In genomic region chr22:43995057-43995685, GRCh38 we compare ENCODE assay signal across 10 cellular contexts. TPM values are rescaled to one million over a fixed set of nuclear protein-coding genes. Genes with fewer than 3 reads are reported as not detected.
A peak's percentile ranks its signal among the peaks of the same experiment; 100 is the strongest.
DNase-seq lines count a peak whose midpoint lies in the region; ATAC-seq lines count a peak whose summit lies in the region.
"Had no signal": no experiment of that assay in that cellular context is flagged by ENCODE, and none has a peak within 500 bp of the region (broad histone marks: within the 10 kb centered on the region; RNA-seq: fewer than 3 reads in every experiment).

No MANE protein-coding gene starts in this region.

- DNase-seq in stimulated activated naive CD8-positive, alpha-beta T cell treated with anti-CD3 and anti-CD28 coated beads, Interleukin-15, Interleukin-2, amounts not matched to agents 100 U/mL and 50 U/mL, for 24 hours = no peak
- no peak for DNase-seq in activated CD4-positive, alpha-beta memory T cell treated with anti-CD3 and anti-CD28 coated beads, Interleukin-2, amount 10 ng/mL, durations not matched to agents 7 days and 5 days
- DNase-seq in memory B cell (ENCODE audit: low spot score in 2 of 2) (no peak), NCI-H748 (lab: John Stamatoyannopoulos, UW; ENCODE audit: unreplicated experiment) (no peak), NCI-H1930 (lab: John Stamatoyannopoulos, UW) (no peak), NCI-H526 (lab: John Stamatoyannopoulos, UW) (no peak)
- DNase-seq: AML-193, DND-41, foreskin melanocyte had no signal

- H3K36me3 Mint-ChIP-seq in stimulated activated naive CD8-positive, alpha-beta T cell treated with anti-CD3 and anti-CD28 coated beads, Interleukin-15, Interleukin-2, amounts not matched to agents 100 ng/mL and 50 ng/mL, for 24 hours (ENCODE audit: low read depth) = peaks cover 51% of the 10 kb centered on the region
- H3K36me3 Mint-ChIP-seq in activated CD4-positive, alpha-beta memory T cell treated with anti-CD3 and anti-CD28 coated beads, Interleukin-2, amount 10 ng/mL, durations not matched to agents 7 days and 5 days (ENCODE audit: low read depth) = peaks cover 68% of the 10 kb centered on the region
- H3K36me3 Mint-ChIP-seq in memory B cell = peaks cover 18% of the 10 kb centered on the region

- POLR2A ChIA-PET in activated CD4-positive, alpha-beta memory T cell treated with anti-CD3 and anti-CD28 coated beads, Interleukin-2, amount 10 ng/mL, durations not matched to agents 7 days and 5 days (lab: Charles Lee) = interaction anchor here (0.9 to 2.3 kb wide), 5 partner anchors 29 to 186 kb away, joined by 3 to 8 read pairs (median 6); partner anchors contain the start of genes PARVB and SAMM50

- H3K27ac Mint-ChIP-seq in stimulated activated naive CD8-positive, alpha-beta T cell treated with anti-CD3 and anti-CD28 coated beads, Interleukin-15, Interleukin-2, amounts not matched to agents 100 ng/mL and 50 ng/mL, for 24 hours = peak overlapping the region; percentile 17
- H3K27ac Mint-ChIP-seq in activated CD4-positive, alpha-beta memory T cell treated with anti-CD3 and anti-CD28 coated beads, Interleukin-2, amount 10 ng/mL, durations not matched to agents 7 days and 5 days = peak overlapping the region; percentile 81
- H3K27ac Mint-ChIP-seq in memory B cell = peak overlapping the region; percentile 99

- ATAC-seq in stimulated activated naive CD8-positive, alpha-beta T cell treated with anti-CD3 and anti-CD28 coated beads, Interleukin-15, Interleukin-2, amounts not matched to agents 100 U/mL and 50 U/mL, for 24 hours = no peak
- ATAC-seq in memory B cell (ENCODE audit: low read depth) = no peak

- CTCF ChIA-PET in activated CD4-positive, alpha-beta memory T cell treated with anti-CD3 and anti-CD28 coated beads, Interleukin-2, amount 10 ng/mL, durations not matched to agents 7 days and 5 days (lab: Charles Lee) = interaction anchor here (0.6 to 5.7 kb wide), 4 partner anchors 14 to 630 kb away, joined by 3 to 116 read pairs (median 4); no protein-coding TSS in a partner anchor

- H3K4me3 Mint-ChIP-seq in stimulated activated naive CD8-positive, alpha-beta T cell treated with anti-CD3 and anti-CD28 coated beads, Interleukin-15, Interleukin-2, amounts not matched to agents 100 ng/mL and 50 ng/mL, for 24 hours = peak overlapping the region; percentile 84
- H3K4me3 Mint-ChIP-seq in activated CD4-positive, alpha-beta memory T cell treated with anti-CD3 and anti-CD28 coated beads, Interleukin-2, amount 10 ng/mL, durations not matched to agents 7 days and 5 days = peak overlapping the region; percentile 91
- H3K4me3 Mint-ChIP-seq in memory B cell = peak overlapping the region; percentile 95

- H3K4me1 Mint-ChIP-seq in stimulated activated naive CD8-positive, alpha-beta T cell treated with anti-CD3 and anti-CD28 coated beads, Interleukin-15, Interleukin-2, amounts not matched to agents 100 ng/mL and 50 ng/mL, for 24 hours (ENCODE audit: low read depth) = peaks cover 34% of the 10 kb centered on the region
- H3K4me1 Mint-ChIP-seq in activated CD4-positive, alpha-beta memory T cell treated with anti-CD3 and anti-CD28 coated beads, Interleukin-2, amount 10 ng/mL, durations not matched to agents 7 days and 5 days = peaks cover 26% of the 10 kb centered on the region
- peaks cover 32% of the 10 kb centered on the region for H3K4me1 Mint-ChIP-seq in memory B cell

- H3K9me3 Mint-ChIP-seq in stimulated activated naive CD8-positive, alpha-beta T cell treated with anti-CD3 and anti-CD28 coated beads, Interleukin-15, Interleukin-2, amounts not matched to agents 100 ng/mL and 50 ng/mL, for 24 hours = no peaks in the 10 kb centered on the region
- H3K9me3 Mint-ChIP-seq in activated CD4-positive, alpha-beta memory T cell treated with anti-CD3 and anti-CD28 coated beads, Interleukin-2, amount 10 ng/mL, durations not matched to agents 7 days and 5 days = no peaks in the 10 kb centered on the region
- no peaks in the 10 kb centered on the region for H3K9me3 Mint-ChIP-seq in memory B cell

- no peaks in the 10 kb centered on the region for H3K27me3 Mint-ChIP-seq in stimulated activated naive CD8-positive, alpha-beta T cell treated with anti-CD3 and anti-CD28 coated beads, Interleukin-15, Interleukin-2, amounts not matched to agents 100 ng/mL and 50 ng/mL, for 24 hours
- H3K27me3 Mint-ChIP-seq in activated CD4-positive, alpha-beta memory T cell treated with anti-CD3 and anti-CD28 coated beads, Interleukin-2, amount 10 ng/mL, durations not matched to agents 7 days and 5 days = no peaks in the 10 kb centered on the region
- no peaks in the 10 kb centered on the region for H3K27me3 Mint-ChIP-seq in memory B cell

RNA-seq across cellular contexts. Expression of gene PARVB, which starts 28.9 kb away (rescaled TPM):
- total RNA-seq in activated CD4-positive, alpha-beta memory T cell treated with anti-CD3 and anti-CD28 coated beads, Interleukin-2, amount 10 ng/mL, durations not matched to agents 7 days and 5 days = 10 to 100 TPM; 41.5 to 42.0 TPM

RNA-seq across cellular contexts. Expression of gene SAMM50, which starts 39.9 kb away (rescaled TPM):
- 10 to 100 TPM; 41.9 to 42.4 TPM for total RNA-seq in activated CD4-positive, alpha-beta memory T cell treated with anti-CD3 and anti-CD28 coated beads, Interleukin-2, amount 10 ng/mL, durations not matched to agents 7 days and 5 days

Comparison
In these comparisons a context has a peak if more than half of its experiments do, and no peak if none do; other contexts are left out.
1. H3K27ac Mint-ChIP-seq: peak in every context shown above with its lines; median percentile 99 in memory B cell; 81 in activated CD4-positive, alpha-beta memory T cell treated with anti-CD3 and anti-CD28 coated beads, Interleukin-2, amount 10 ng/mL, durations not matched to agents 7 days and 5 days; 17 in stimulated activated naive CD8-positive, alpha-beta T cell treated with anti-CD3 and anti-CD28 coated beads, Interleukin-15, Interleukin-2, amounts not matched to agents 100 ng/mL and 50 ng/mL, for 24 hours.